ENCODE assay signal across 10 cellular contexts in the genomic region with DNA sequence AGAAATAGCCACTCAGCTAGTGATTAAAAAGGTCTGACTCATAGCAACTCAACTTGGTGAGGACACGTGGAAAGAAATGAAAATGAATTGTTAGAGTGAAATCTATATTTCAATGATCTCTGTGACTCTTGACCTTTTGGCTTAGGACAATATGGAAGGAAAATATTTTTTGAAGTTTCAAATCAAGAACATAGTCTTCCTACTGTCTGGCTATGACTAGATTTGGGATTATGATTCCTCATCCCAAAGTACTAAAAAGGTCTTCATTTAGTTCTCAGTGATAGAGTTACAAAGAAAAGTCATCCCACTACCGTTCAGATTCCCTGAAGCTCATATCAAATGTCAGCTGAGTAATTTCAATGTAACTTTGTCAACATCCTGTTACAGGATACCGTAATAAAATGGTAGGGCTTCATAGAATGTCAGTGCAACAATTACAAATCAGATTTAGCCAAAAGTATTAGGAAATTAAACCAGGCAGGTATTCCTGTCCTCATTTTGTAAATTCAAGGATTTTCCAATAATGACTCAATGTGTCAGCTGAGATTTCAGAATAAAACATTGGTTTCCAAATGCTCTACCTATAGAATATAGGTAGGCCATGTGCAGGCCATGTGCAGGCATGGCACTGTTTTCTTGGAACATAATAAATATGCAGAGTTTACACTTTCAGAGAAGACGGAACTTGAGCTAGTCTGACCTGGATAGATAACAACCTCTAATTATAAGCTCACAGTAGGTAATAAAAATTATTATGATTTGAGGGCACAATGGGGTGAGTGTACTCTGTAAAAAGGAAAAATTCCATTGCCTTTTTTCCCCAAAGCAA. TPM values are rescaled to one million over a fixed set of nuclear protein-coding genes. Genes with fewer than 3 reads are reported as not detected.
DNase-seq lines count a peak whose midpoint lies in the region; ATAC-seq and TF ChIP-seq lines count a peak whose summit lies in the region.
"Had no signal": no experiment of that assay in that cellular context is flagged by ENCODE, and none has a peak within 500 bp of the region (broad histone marks: within the 10 kb centered on the region; RNA-seq: fewer than 3 reads in every experiment).

No MANE protein-coding gene starts in this region.

- no peak for TF ChIP-seq CTCF in fibroblast of lung (conservative IDR thresholded peaks at IDR 0.05 in 1 of 2, IDR thresholded peaks at IDR 0.05 in 1 of 2; ENCODE audit: low read depth in 1 of 2, low read length in 2 of 2)

- peaks cover 3% of the 10 kb centered on the region for H3K4me1 ChIP-seq in fibroblast of lung (ENCODE audit: control insufficient read depth, extremely low read depth, insufficient read depth, low read length)
- peaks cover 0 to 17% (median 2%) of the 10 kb centered on the region in 5 donors for H3K4me1 ChIP-seq in subcutaneous abdominal adipose tissue (ENCODE audit: control insufficient read depth in 5 of 5, insufficient read depth in 5 of 5, low read length in 5 of 5)
- no peaks in the 10 kb centered on the region for H3K4me1 ChIP-seq in aorta (ENCODE audit: control insufficient read depth in 1 of 2, insufficient read depth in 2 of 2, low read length in 2 of 2)

- no peaks in the 10 kb centered on the region for H3K79me2 ChIP-seq in fibroblast of lung (ENCODE audit: control insufficient read depth, insufficient read depth, low read length)

- H3K4me3 ChIP-seq in fibroblast of lung (replicated peaks in 1 of 4; ENCODE audit: control extremely low read depth in 1 of 4, insufficient read depth in 1 of 4, low read depth in 3 of 4, low read length in 4 of 4), result no peak overlapping the region
- H3K4me3 ChIP-seq in subcutaneous abdominal adipose tissue (ENCODE audit: low read depth in 1 of 5, low read length in 5 of 5), result no peak overlapping the region
- no peak overlapping the region for H3K4me3 ChIP-seq in aorta (ENCODE audit: low read length in 2 of 2)
- H3K4me3 ChIP-seq: heart right ventricle had no signal

- no peaks in the 10 kb centered on the region for H3K9me3 Mint-ChIP-seq in activated CD4-positive, alpha-beta T cell treated with anti-CD3 and anti-CD28 coated beads for 36 hours (ENCODE audit: low read depth)

- H3K27ac ChIP-seq in fibroblast of lung (ENCODE audit: insufficient read depth, low read length) (no peak overlapping the region), subcutaneous abdominal adipose tissue (ENCODE audit: low read depth, low read length) (peak overlapping the region; percentile 58), aorta (ENCODE audit: low read depth in 1 of 2, low read length in 2 of 2) (no peak overlapping the region)

- POLR2A ChIA-PET in activated CD4-positive, alpha-beta T cell treated with anti-CD3 and anti-CD28 coated beads for 36 hours (lab: Charles Lee), result interaction anchor here (0.6 kb wide), 1 partner anchor 111 kb away, joined by 3 read pairs; no protein-coding TSS in a partner anchor

- H4K20me1 ChIP-seq in fibroblast of lung (ENCODE audit: control insufficient read depth, extremely low read depth, insufficient read depth, low read length), result no peaks in the 10 kb centered on the region

- no peaks in the 10 kb centered on the region for H3K36me3 ChIP-seq in fibroblast of lung (ENCODE audit: control insufficient read depth, insufficient read depth, low read length)
- H3K36me3 ChIP-seq in subcutaneous abdominal adipose tissue (ENCODE audit: control insufficient read depth in 5 of 5, insufficient read depth in 5 of 5, low read length in 5 of 5), result peaks cover 0 to 7% (median 6%) of the 10 kb centered on the region in 5 donors
- no peaks in the 10 kb centered on the region for H3K36me3 ChIP-seq in aorta (ENCODE audit: control insufficient read depth in 1 of 2, insufficient read depth in 2 of 2, low read length in 1 of 2)

- H3K9ac ChIP-seq in fibroblast of lung (ENCODE audit: insufficient read depth, low read length), result no peak overlapping the region
- no peak overlapping the region for H3K9ac ChIP-seq in subcutaneous abdominal adipose tissue (ENCODE audit: low read length in 5 of 5)

- DNase-seq in activated CD4-positive, alpha-beta T cell treated with anti-CD3 and anti-CD28 coated beads for 36 hours, result no peak
- no peak for DNase-seq in activated CD4-positive, alpha-beta T cell treated with anti-CD3 and anti-CD28 coated beads, Interleukin-2, amount 50 U/mL, for 4 hours
- DNase-seq in RKO (ENCODE audit: low spot score) (peak; percentile 10), fibroblast of lung (ENCODE audit: low read depth in 2 of 2) (peak; percentile 43 to 50), DMS79 treated with DMSO at 0.1 percent for 48 hours (lab: John Stamatoyannopoulos, UW) (no peak), aorta (no peak), NCI-H82 treated with DMSO at 0.1 percent for 48 hours (lab: John Stamatoyannopoulos, UW; ENCODE audit: unreplicated experiment) (no peak)
- DNase-seq: heart right ventricle, midbrain had no signal

- no peak overlapping the region for H3K4me2 ChIP-seq in fibroblast of lung (ENCODE audit: extremely low read depth, insufficient read depth, low read length)

- no peaks in the 10 kb centered on the region for H3K36me3 Mint-ChIP-seq in activated CD4-positive, alpha-beta T cell treated with anti-CD3 and anti-CD28 coated beads for 36 hours (ENCODE audit: low read depth)

- H3K27me3 Mint-ChIP-seq in activated CD4-positive, alpha-beta T cell treated with anti-CD3 and anti-CD28 coated beads for 36 hours, result peaks cover 7% of the 10 kb centered on the region

- CTCF ChIA-PET in activated CD4-positive, alpha-beta T cell treated with anti-CD3 and anti-CD28 coated beads for 36 hours (lab: Charles Lee), result interaction anchor here (0.5 to 4.7 kb wide), 9 partner anchors 9 to 487 kb away, joined by 3 to 25 read pairs (median 3); no protein-coding TSS in a partner anchor

- H3K4me1 Mint-ChIP-seq in activated CD4-positive, alpha-beta T cell treated with anti-CD3 and anti-CD28 coated beads for 36 hours, result peaks cover 9% of the 10 kb centered on the region

- WGBS in aorta, 2 donors, result 69 to 70% methylated on average over 4 of the region's 4 CpGs

- no peak overlapping the region for H3K27ac Mint-ChIP-seq in activated CD4-positive, alpha-beta T cell treated with anti-CD3 and anti-CD28 coated beads for 36 hours

- ATAC-seq in activated CD4-positive, alpha-beta T cell treated with anti-CD3 and anti-CD28 coated beads for 36 hours, result peak; percentile 72
- no peak for ATAC-seq in aorta (ENCODE audit: low FRiP score)
- ATAC-seq: heart right ventricle had no signal

- intact Hi-C loops in activated CD4-positive, alpha-beta T cell treated with anti-CD3 and anti-CD28 coated beads for 36 hours (cut with DNase I, micrococcal nuclease), result loop anchor here in 1 of 2 experiments (10.0 kb wide), 1 partner anchor 288 kb away; no protein-coding TSS in a partner anchor
- intact Hi-C loops in aorta (cut with DNase I), result no loop called here

- H3K9me3 ChIP-seq in fibroblast of lung (ENCODE audit: control insufficient read depth, insufficient read depth, low read depth, low read length) (no peaks in the 10 kb centered on the region), subcutaneous abdominal adipose tissue (ENCODE audit: control insufficient read depth in 5 of 5, low read length in 5 of 5) (no peaks in the 10 kb centered on the region), aorta (ENCODE audit: control insufficient read depth, low read length) (no peaks in the 10 kb centered on the region)
- H3K9me3 ChIP-seq: heart right ventricle had no signal

- no peak overlapping the region for H3K4me3 Mint-ChIP-seq in activated CD4-positive, alpha-beta T cell treated with anti-CD3 and anti-CD28 coated beads for 36 hours

- H3K27me3 ChIP-seq in fibroblast of lung (ENCODE audit: control insufficient read depth, insufficient read depth, low read length), result no peaks in the 10 kb centered on the region
- H3K27me3 ChIP-seq in subcutaneous abdominal adipose tissue (ENCODE audit: control insufficient read depth in 5 of 5, insufficient read depth in 4 of 5, low read length in 5 of 5), result peaks cover 0 to 6% (median 3%) of the 10 kb centered on the region in 5 donors
- no peaks in the 10 kb centered on the region for H3K27me3 ChIP-seq in aorta (ENCODE audit: control insufficient read depth in 1 of 2, insufficient read depth in 2 of 2, low read length in 1 of 2)

- no peak overlapping the region for H2AFZ ChIP-seq in fibroblast of lung (ENCODE audit: low read length)

RNA-seq across cellular contexts. Expression of gene ANKRD29, which starts 36.0 kb away (rescaled TPM):
- total RNA-seq in activated CD4-positive, alpha-beta T cell treated with anti-CD3 and anti-CD28 coated beads for 36 hours, result under 1 TPM; 0.21 TPM
- 4.1 and 6.9 TPM in 2 replicates for total RNA-seq in fibroblast of lung
- 2.0 and 3.4 TPM in 2 replicates for polyA plus RNA-seq in fibroblast of lung
- 1.1 and 2.4 TPM in 2 replicates for polyA plus RNA-seq in fibroblast of lung (2012)
- 0.24 and 3.7 TPM in 2 replicates for polyA minus RNA-seq in fibroblast of lung (ENCODE audit: low replicate concordance)
- total RNA-seq in aorta, result 10 to 100 TPM; 10.2 to 28.6 TPM
- 10 to 100 TPM in 1 of 2 donors, 1 to 10 TPM in 1; 5.5 to 11.6 TPM for polyA plus RNA-seq in aorta

RNA-seq across cellular contexts. Expression of gene NPC1, which starts 40.4 kb away (rescaled TPM):
- total RNA-seq in activated CD4-positive, alpha-beta T cell treated with anti-CD3 and anti-CD28 coated beads for 36 hours, result 10 to 100 TPM; 21.6 to 29.2 TPM
- total RNA-seq in fibroblast of lung (129 and 204 TPM in 2 replicates), aorta (10 to 100 TPM; 57.6 to 81.0 TPM)
- polyA plus RNA-seq in fibroblast of lung (36.0 and 41.0 TPM in 2 replicates), aorta (10 to 100 TPM; 16.2 to 29.8 TPM)
- 23.7 and 27.4 TPM in 2 replicates for polyA plus RNA-seq in fibroblast of lung (2012)
- polyA minus RNA-seq in fibroblast of lung (ENCODE audit: low replicate concordance), result 86.0 and 195 TPM in 2 replicates

Comparison
In these comparisons a context has a peak if more than half of its experiments do, and no peak if none do; other contexts are left out.
1. DNase-seq: peak in RKO (single experiment) and fibroblast of lung (2 of 2); none in activated CD4-positive, alpha-beta T cell treated with anti-CD3 and anti-CD28 coated beads for 36 hours (single experiment), activated CD4-positive, alpha-beta T cell treated with anti-CD3 and anti-CD28 coated beads, Interleukin-2, amount 50 U/mL, for 4 hours (0 of 2), DMS79 treated with DMSO at 0.1 percent for 48 hours (single experiment), aorta (0 of 2) and NCI-H82 treated with DMSO at 0.1 percent for 48 hours (single experiment).